16 cellular contexts compared by ENCODE assay signal in genomic region chr10:117699436-117700075, GRCh38.
"Had no signal": no experiment of that assay in that cellular context is flagged by ENCODE, and none has a peak within 500 bp of the region (broad histone marks: within the 10 kb centered on the region; RNA-seq: fewer than 3 reads in every experiment).

No MANE protein-coding gene starts in this region.

- H3K27ac ChIP-seq: brain microvascular endothelial cell, testis, upper lobe of right lung had no signal

- H3K9me3 ChIP-seq: testis, upper lobe of right lung had no signal

- H3K36me3 ChIP-seq: brain microvascular endothelial cell, upper lobe of right lung had no signal

- DNase-seq: activated CD4-positive, alpha-beta T cell treated with anti-CD3 and anti-CD28 coated beads for 1 hour; activated CD4-positive, alpha-beta T cell treated with anti-CD3 and anti-CD28 coated beads, Interleukin-2, amount 50 U/mL, for 48 hours; activated gamma-delta T cell; activated T-cell treated with anti-CD3 and anti-CD28 coated beads, Interleukin-2, amount 50 U/mL, for 48 hours; amygdala; brain microvascular endothelial cell; dermis blood vessel endothelial cell; erythroblast; immature natural killer cell; mesenchymal stem cell; nephron progenitor cell; stimulated activated CD4-positive, alpha-beta T cell treated with anti-CD3 and anti-CD28 coated beads, Interleukin-15, amount 100 ng/mL, for 24 hours; stimulated activated CD4-positive, alpha-beta T cell treated with anti-CD3 and anti-CD28 coated beads, Interleukin-4, amount 100 ng/mL, for 24 hours; T-helper 9 cell; testis; upper lobe of right lung had no signal

- H3K27me3 ChIP-seq: brain microvascular endothelial cell, testis, upper lobe of right lung had no signal

- H3K4me1 ChIP-seq: testis, upper lobe of right lung had no signal

- H3K4me3 ChIP-seq: testis, upper lobe of right lung had no signal
